Comparison of ENCODE assay signal across 25 cellular contexts in genomic region chr5:142545653-142546322, GRCh38.
A peak's percentile ranks its signal among the peaks of the same experiment; 100 is the strongest.
DNase-seq lines count a peak whose midpoint lies in the region; ATAC-seq, FAIRE-seq and TF ChIP-seq lines count a peak whose summit lies in the region.
"Had no signal": no experiment of that assay in that cellular context is flagged by ENCODE, and none has a peak within 500 bp of the region (broad histone marks: within the 10 kb centered on the region; RNA-seq: fewer than 3 reads in every experiment).

No MANE protein-coding gene starts in this region.

- H3K27me3 Mint-ChIP-seq in chondrocyte (ENCODE audit: low read depth) = no peaks in the 10 kb centered on the region

- DNase-seq in heart left ventricle (no peak), right atrium auricular region (ENCODE audit: low spot score) (no peak), chondrocyte (ENCODE audit: low spot score) (no peak), left kidney (ENCODE audit: low read depth, low spot score) (peak; percentile 21), tibial artery (no peak), pancreas (no peak), NOMO-1 treated with dmso at 0.1 percent for 144 hours (lab: John Stamatoyannopoulos, UW; ENCODE audit: unreplicated experiment) (no peak)
- DNase-seq: activated CD4-positive, alpha-beta T cell treated with anti-CD3 and anti-CD28 coated beads, Interleukin-2, amount 50 U/mL, for 4 hours; activated naive CD4-positive, alpha-beta T cell treated with anti-CD3 and anti-CD28 coated beads, Interleukin-2, amount 10 ng/mL, durations not matched to agents 7 days and 5 days; CD4-positive, alpha-beta T cell; DMS79; effector CD4-positive, alpha-beta T cell; H9; left ventricle myocardium superior; naive B cell; NCI-H146; NCI-H345; RPMI8226; stimulated activated CD4-positive, alpha-beta T cell treated with anti-CD3 and anti-CD28 coated beads, Interleukin-12 subunit alpha, Interleukin-12 subunit beta, amount 100 ng/mL, for 4 hours; upper lobe of right lung had no signal

- peak overlapping the region; percentile 55 for H3K27ac Mint-ChIP-seq in chondrocyte (ENCODE audit: unreplicated experiment)
- H3K27ac Mint-ChIP-seq: activated naive CD4-positive, alpha-beta T cell treated with anti-CD3 and anti-CD28 coated beads, Interleukin-2, amount 10 ng/mL, durations not matched to agents 7 days and 5 days; CD4-positive, alpha-beta T cell; progenitor cell of endocrine pancreas; stimulated activated memory B cell treated with anti-CD40 and anti-IgM and Interleukin-4, amounts not matched to agents 10 μg/mL and 1 μg/mL and 100 μg/mL, for 72 hours had no signal

- H3K4me3 ChIP-seq in heart left ventricle (no peak overlapping the region), right atrium auricular region (no peak overlapping the region), tibial artery (no peak overlapping the region), pancreas (no peak overlapping the region)
- H3K4me3 ChIP-seq: upper lobe of right lung had no signal

- H3K4me1 ChIP-seq in heart left ventricle = peaks cover 0 to 64% (median 38%) of the 10 kb centered on the region in 12 donors
- H3K4me1 ChIP-seq in right atrium auricular region = peaks cover 0 to 43% of the 10 kb centered on the region in 2 donors
- H3K4me1 ChIP-seq in tibial artery = peaks cover 0 to 59% (median 32%) of the 10 kb centered on the region in 4 donors
- no peaks in the 10 kb centered on the region for H3K4me1 ChIP-seq in pancreas

- no peak overlapping the region for H3K4me3 Mint-ChIP-seq in chondrocyte (ENCODE audit: unreplicated experiment)
- H3K4me3 Mint-ChIP-seq: activated naive CD4-positive, alpha-beta T cell treated with anti-CD3 and anti-CD28 coated beads, Interleukin-2, amount 10 ng/mL, durations not matched to agents 7 days and 5 days; CD4-positive, alpha-beta T cell; H9; naive B cell; stimulated activated memory B cell treated with anti-CD40 and anti-IgM and Interleukin-4, amounts not matched to agents 10 μg/mL and 1 μg/mL and 100 μg/mL, for 72 hours had no signal

- 51 to 56% (median 53%) methylated on average over 3 of the region's 3 CpGs for WGBS in heart left ventricle, 4 donors
- WGBS in pancreas, 2 donors = 59 to 61% methylated on average over 3 of the region's 3 CpGs

- no peak for TF ChIP-seq POLR2A in heart left ventricle (IDR thresholded peaks at IDR 0.05)

- H3K4me1 Mint-ChIP-seq in chondrocyte (ENCODE audit: low read depth) = peaks cover 58% of the 10 kb centered on the region
- H3K4me1 Mint-ChIP-seq: activated naive CD4-positive, alpha-beta T cell treated with anti-CD3 and anti-CD28 coated beads, Interleukin-2, amount 10 ng/mL, durations not matched to agents 7 days and 5 days; stimulated activated memory B cell treated with anti-CD40 and anti-IgM and Interleukin-4, amounts not matched to agents 10 μg/mL and 1 μg/mL and 100 μg/mL, for 72 hours had no signal

- H3K9me3 Mint-ChIP-seq in chondrocyte (ENCODE audit: low read depth) = no peaks in the 10 kb centered on the region
- H3K9me3 Mint-ChIP-seq: activated naive CD4-positive, alpha-beta T cell treated with anti-CD3 and anti-CD28 coated beads, Interleukin-2, amount 10 ng/mL, durations not matched to agents 7 days and 5 days; CD4-positive, alpha-beta T cell; H9; naive B cell; stimulated activated memory B cell treated with anti-CD40 and anti-IgM and Interleukin-4, amounts not matched to agents 10 μg/mL and 1 μg/mL and 100 μg/mL, for 72 hours had no signal

- no peaks in the 10 kb centered on the region for H3K36me3 Mint-ChIP-seq in chondrocyte (ENCODE audit: low read depth)
- H3K36me3 Mint-ChIP-seq: activated naive CD4-positive, alpha-beta T cell treated with anti-CD3 and anti-CD28 coated beads, Interleukin-2, amount 10 ng/mL, durations not matched to agents 7 days and 5 days; naive B cell; stimulated activated memory B cell treated with anti-CD40 and anti-IgM and Interleukin-4, amounts not matched to agents 10 μg/mL and 1 μg/mL and 100 μg/mL, for 72 hours had no signal

- TF ChIP-seq CTCF in heart left ventricle (IDR thresholded peaks at IDR 0.05) = no peak
- no peak for TF ChIP-seq CTCF in right atrium auricular region (IDR thresholded peaks at IDR 0.05)
- no peak for TF ChIP-seq CTCF in chondrocyte (IDR thresholded peaks at IDR 0.05)
- no peak for TF ChIP-seq CTCF in tibial artery (IDR thresholded peaks at IDR 0.05)
- no peak for TF ChIP-seq CTCF in pancreas (IDR thresholded peaks at IDR 0.05)

- H3K27ac ChIP-seq in heart left ventricle = peak overlapping the region in 9 of 12 donors; percentile 2 to 44 (median 25)
- peak overlapping the region in 1 of 2 donors; percentile 28 for H3K27ac ChIP-seq in right atrium auricular region
- peak overlapping the region; percentile 35 to 54 for H3K27ac ChIP-seq in tibial artery
- H3K27ac ChIP-seq in pancreas = no peak overlapping the region
- H3K27ac ChIP-seq: 22Rv1, upper lobe of right lung had no signal

- H3K36me3 ChIP-seq in heart left ventricle (no peaks in the 10 kb centered on the region), right atrium auricular region (no peaks in the 10 kb centered on the region), tibial artery (no peaks in the 10 kb centered on the region), pancreas (no peaks in the 10 kb centered on the region)
- H3K36me3 ChIP-seq: upper lobe of right lung had no signal

- peaks cover 0 to 6% (median 0%) of the 10 kb centered on the region in 9 donors for H3K27me3 ChIP-seq in heart left ventricle
- no peaks in the 10 kb centered on the region for H3K27me3 ChIP-seq in right atrium auricular region
- H3K27me3 ChIP-seq in tibial artery = no peaks in the 10 kb centered on the region
- no peaks in the 10 kb centered on the region for H3K27me3 ChIP-seq in pancreas
- H3K27me3 ChIP-seq: upper lobe of right lung had no signal

- ATAC-seq in heart left ventricle = peak in 1 of 4 donors; percentile 32
- no peak for ATAC-seq in HG03196 (IDR thresholded peaks at IDR 0.05; ENCODE audit: unreplicated experiment)
- ATAC-seq in pancreas = no peak
- ATAC-seq: left ventricle myocardium superior; stimulated activated memory B cell treated with anti-CD40 and anti-IgM and Interleukin-4, amounts not matched to agents 10 μg/mL and 1 μg/mL and 100 μg/mL, for 72 hours; upper lobe of right lung had no signal

- FAIRE-seq in pancreas (lab: Jason Lieb, UNC) = no peak
- FAIRE-seq: HTR-8/SVneo had no signal

- no peaks in the 10 kb centered on the region for H3K9me3 ChIP-seq in heart left ventricle
- no peaks in the 10 kb centered on the region for H3K9me3 ChIP-seq in right atrium auricular region
- H3K9me3 ChIP-seq in tibial artery = no peaks in the 10 kb centered on the region
- H3K9me3 ChIP-seq in pancreas = no peaks in the 10 kb centered on the region
- H3K9me3 ChIP-seq: upper lobe of right lung had no signal

- intact Hi-C loops in heart left ventricle (cut with DNase I) (loop anchor here in 9 of 10 donors (2.0 to 10.0 kb wide), 14 partner anchors 53 to 561 kb away; partner anchors contain the start of gene SPRY4 (in 4 of the 9)), tibial artery (cut with DNase I; ENCODE audit: low total_unique reads) (loop anchor here (5.0 to 10.0 kb wide), 3 partner anchors 191 to 393 kb away; partner anchors contain the start of gene SPRY4), pancreas (cut with DNase I) (no loop called here)

Comparison
In these comparisons a context has a peak if more than half of its experiments do, and no peak if none do; other contexts are left out.
1. H3K27ac ChIP-seq: peak in heart left ventricle (9 of 12) and tibial artery (2 of 2); none in pancreas (0 of 4).
2. intact Hi-C loops: an anchor here in heart left ventricle (2.0 to 10.0 kb wide) and tibial artery (5.0 to 10.0 kb wide); none called in pancreas.